In genomic region chr14:29217813-29218450, GRCh38 we compare ENCODE assay signal across 21 cellular contexts.
"Had no signal": no experiment of that assay in that cellular context is flagged by ENCODE, and none has a peak within 500 bp of the region (broad histone marks: within the 10 kb centered on the region; RNA-seq: fewer than 3 reads in every experiment).

No MANE protein-coding gene starts in this region.

- H3K4me1 Mint-ChIP-seq: activated CD4-positive, alpha-beta T cell treated with anti-CD3 and anti-CD28 coated beads for 36 hours; activated naive CD8-positive, alpha-beta T cell treated with anti-CD3 and anti-CD28 coated beads, Interleukin-2, amount 10 ng/mL, durations not matched to agents 7 days and 5 days; naive B cell; stimulated activated effector memory CD8-positive, alpha-beta T cell treated with anti-CD3 and anti-CD28 coated beads, Interleukin-12 subunit alpha, Interleukin-12 subunit beta, amount 100 ng/mL, for 72 hours had no signal

- H3K9me3 Mint-ChIP-seq: activated CD8-positive, alpha-beta T cell treated with anti-CD3 and anti-CD28 coated beads for 36 hours had no signal

- DNase-seq: activated CD4-positive, alpha-beta T cell treated with anti-CD3 and anti-CD28 coated beads for 36 hours; activated CD8-positive, alpha-beta memory T cell treated with anti-CD3 and anti-CD28 coated beads, Interleukin-2, amount 50 U/mL, for 4 hours; activated CD8-positive, alpha-beta T cell treated with anti-CD3 and anti-CD28 coated beads for 36 hours; activated gamma-delta T cell treated with Interleukin-2 at 50 U/mL for 16 hours; activated naive CD8-positive, alpha-beta T cell treated with anti-CD3 and anti-CD28 coated beads, Interleukin-2, amount 10 ng/mL, durations not matched to agents 7 days and 5 days; activated T-cell treated with anti-CD3 and anti-CD28 coated beads, Interleukin-2, amount 50 U/mL, for 72 hours; effector CD4-positive, alpha-beta T cell; left cardiac atrium; lower lobe of right lung; midbrain; naive B cell; posterior cingulate gyrus; small intestine; T-helper 1 cell; transverse colon; WERI-Rb-1 had no signal

- H3K4me1 ChIP-seq: ascending aorta, lower lobe of right lung, transverse colon had no signal

- H3K36me3 Mint-ChIP-seq: activated naive CD8-positive, alpha-beta T cell treated with anti-CD3 and anti-CD28 coated beads, Interleukin-2, amount 10 ng/mL, durations not matched to agents 7 days and 5 days; naive B cell; stimulated activated effector memory CD8-positive, alpha-beta T cell treated with anti-CD3 and anti-CD28 coated beads, Interleukin-12 subunit alpha, Interleukin-12 subunit beta, amount 100 ng/mL, for 72 hours had no signal

- H3K36me3 ChIP-seq: ascending aorta, cardiac muscle cell, lower lobe of right lung, neutrophil, transverse colon, WERI-Rb-1 had no signal

- H3K27ac Mint-ChIP-seq: activated CD4-positive, alpha-beta T cell treated with anti-CD3 and anti-CD28 coated beads for 36 hours; activated CD8-positive, alpha-beta T cell treated with anti-CD3 and anti-CD28 coated beads for 36 hours; activated naive CD8-positive, alpha-beta T cell treated with anti-CD3 and anti-CD28 coated beads, Interleukin-2, amount 10 ng/mL, durations not matched to agents 7 days and 5 days; activated T-cell treated with anti-CD3 and anti-CD28 coated beads, Interleukin-2, amount 50 U/mL, for 72 hours; naive B cell; stimulated activated effector memory CD8-positive, alpha-beta T cell treated with anti-CD3 and anti-CD28 coated beads, Interleukin-12 subunit alpha, Interleukin-12 subunit beta, amount 100 ng/mL, for 72 hours had no signal

- H3K4me3 Mint-ChIP-seq: activated CD4-positive, alpha-beta T cell treated with anti-CD3 and anti-CD28 coated beads for 36 hours; activated CD8-positive, alpha-beta T cell treated with anti-CD3 and anti-CD28 coated beads for 36 hours; activated naive CD8-positive, alpha-beta T cell treated with anti-CD3 and anti-CD28 coated beads, Interleukin-2, amount 10 ng/mL, durations not matched to agents 7 days and 5 days; activated T-cell treated with anti-CD3 and anti-CD28 coated beads, Interleukin-2, amount 50 U/mL, for 72 hours; naive B cell; stimulated activated effector memory CD8-positive, alpha-beta T cell treated with anti-CD3 and anti-CD28 coated beads, Interleukin-12 subunit alpha, Interleukin-12 subunit beta, amount 100 ng/mL, for 72 hours had no signal

- H3K4me3 ChIP-seq: ascending aorta, cardiac muscle cell, lower lobe of right lung, transverse colon had no signal

- ATAC-seq: activated CD4-positive, alpha-beta T cell treated with anti-CD3 and anti-CD28 coated beads for 36 hours; activated CD8-positive, alpha-beta T cell treated with anti-CD3 and anti-CD28 coated beads for 36 hours; activated T-cell treated with anti-CD3 and anti-CD28 coated beads, Interleukin-2, amount 50 U/mL, for 72 hours; left cardiac atrium; lower lobe of right lung; stimulated activated effector memory CD8-positive, alpha-beta T cell treated with anti-CD3 and anti-CD28 coated beads, Interleukin-12 subunit alpha, Interleukin-12 subunit beta, amount 100 ng/mL, for 72 hours had no signal

- FAIRE-seq: colon, small intestine had no signal

- H3K9me3 ChIP-seq: ascending aorta, lower lobe of right lung, neutrophil, transverse colon had no signal

- H3K27me3 Mint-ChIP-seq: activated CD4-positive, alpha-beta T cell treated with anti-CD3 and anti-CD28 coated beads for 36 hours; activated CD8-positive, alpha-beta T cell treated with anti-CD3 and anti-CD28 coated beads for 36 hours; activated naive CD8-positive, alpha-beta T cell treated with anti-CD3 and anti-CD28 coated beads, Interleukin-2, amount 10 ng/mL, durations not matched to agents 7 days and 5 days; naive B cell had no signal

- H3K27ac ChIP-seq: ascending aorta, cardiac muscle cell, lower lobe of right lung, neutrophil, transverse colon, WERI-Rb-1 had no signal

- H3K27me3 ChIP-seq: ascending aorta, cardiac muscle cell, neutrophil, transverse colon had no signal
